In genomic region chr11:47259178-47259977, GRCh38 we compare ENCODE assay signal across 6 cellular contexts. TPM values are rescaled to one million over a fixed set of nuclear protein-coding genes. Genes with fewer than 3 reads are reported as not detected.
DNase-seq lines count a peak whose midpoint lies in the region; TF ChIP-seq lines count a peak whose summit lies in the region.

No MANE protein-coding gene starts in this region.

- H3K27ac Mint-ChIP-seq in chondrocyte (ENCODE audit: unreplicated experiment): no peak overlapping the region
- H3K27ac Mint-ChIP-seq in progenitor cell of endocrine pancreas: peak overlapping the region; percentile 17

- no peak overlapping the region for H3K4me2 ChIP-seq in OCI-LY1 (ENCODE audit: low read length)

- H3K9me3 Mint-ChIP-seq in chondrocyte (ENCODE audit: low read depth) (no peaks in the 10 kb centered on the region), progenitor cell of endocrine pancreas (ENCODE audit: low read depth) (no peaks in the 10 kb centered on the region)

- no peak overlapping the region for H3K9ac ChIP-seq in OCI-LY1 (ENCODE audit: low read length)

- no peak overlapping the region for H3K4me3 ChIP-seq in OCI-LY1 (ENCODE audit: low read depth, low read length, poor library complexity, severe bottlenecking)
- no peak overlapping the region for H3K4me3 ChIP-seq in tibial artery

- H2AFZ ChIP-seq in OCI-LY1 (ENCODE audit: low read length): no peak overlapping the region

- intact Hi-C loops in tibial artery (cut with DNase I; ENCODE audit: low total_unique reads): loop anchor here (2.0 kb wide), 1 partner anchor 95 kb away; no protein-coding TSS in a partner anchor

- H3K9me3 ChIP-seq in OCI-LY1 (ENCODE audit: low read length) (no peaks in the 10 kb centered on the region), tibial artery (no peaks in the 10 kb centered on the region)

- H3K27me3 ChIP-seq in OCI-LY1 (ENCODE audit: insufficient read depth, low read length) (peaks cover 4% of the 10 kb centered on the region; the same call in 1 of the 2 replicates), tibial artery (no peaks in the 10 kb centered on the region)

- H3K36me3 ChIP-seq in OCI-LY1 (ENCODE audit: insufficient read depth, low read length) (no peaks in the 10 kb centered on the region), tibial artery (peaks cover 0 to 18% (median 0%) of the 10 kb centered on the region in 3 donors)

- no peaks in the 10 kb centered on the region for H3K4me1 ChIP-seq in OCI-LY1 (ENCODE audit: insufficient read depth, low read length, severe bottlenecking)
- H3K4me1 ChIP-seq in tibial artery: peaks cover 0 to 44% (median 27%) of the 10 kb centered on the region in 4 donors

- H3K4me1 Mint-ChIP-seq in chondrocyte (ENCODE audit: low read depth): peaks cover 27% of the 10 kb centered on the region
- peaks cover 16% of the 10 kb centered on the region for H3K4me1 Mint-ChIP-seq in progenitor cell of endocrine pancreas (ENCODE audit: low read depth)

- H3K79me2 ChIP-seq in OCI-LY1 (ENCODE audit: insufficient read depth, low read length): no peaks in the 10 kb centered on the region

- H4K20me1 ChIP-seq in OCI-LY1 (ENCODE audit: insufficient read depth, low read length): no peaks in the 10 kb centered on the region

- no peak overlapping the region for H3K4me3 Mint-ChIP-seq in chondrocyte (ENCODE audit: unreplicated experiment)
- no peak overlapping the region for H3K4me3 Mint-ChIP-seq in progenitor cell of endocrine pancreas (ENCODE audit: low read depth)

- H3K9me2 ChIP-seq in OCI-LY1 (ENCODE audit: low read depth, low read length): no peaks in the 10 kb centered on the region

- H3K27ac ChIP-seq in OCI-LY1 (ENCODE audit: low read depth, low read length, poor library complexity, severe bottlenecking) (no peak overlapping the region), tibial artery (no peak overlapping the region)

- TF ChIP-seq CTCF in GM12874 (IDR thresholded peaks at IDR 0.05; ENCODE audit: insufficient read depth, low read depth, low read length) (peak; percentile 61), OCI-LY1 (IDR thresholded peaks at IDR 0.05; ENCODE audit: low read length) (peak; percentile 86), chondrocyte (IDR thresholded peaks at IDR 0.05) (peak; percentile 84), progenitor cell of endocrine pancreas (IDR thresholded peaks at IDR 0.05; ENCODE audit: unreplicated experiment) (peak; percentile 57), tibial artery (IDR thresholded peaks at IDR 0.05) (peak in 1 of 2 experiments; percentile 20)

- no peaks in the 10 kb centered on the region for H3F3A ChIP-seq in OCI-LY1 (ENCODE audit: insufficient read depth, low read length)

- no peaks in the 10 kb centered on the region for H3K36me3 Mint-ChIP-seq in chondrocyte (ENCODE audit: low read depth)
- H3K36me3 Mint-ChIP-seq in progenitor cell of endocrine pancreas (ENCODE audit: insufficient read depth): no peaks in the 10 kb centered on the region

- H3K27me3 Mint-ChIP-seq in chondrocyte (ENCODE audit: low read depth): no peaks in the 10 kb centered on the region
- H3K27me3 Mint-ChIP-seq in progenitor cell of endocrine pancreas: no peaks in the 10 kb centered on the region

- DNase-seq in chondrocyte (ENCODE audit: low spot score) (peak; percentile 59), progenitor cell of endocrine pancreas (ENCODE audit: low spot score, unreplicated experiment) (no peak), NCI-H2107 (lab: John Stamatoyannopoulos, UW) (no peak), tibial artery (no peak)

RNA-seq across cellular contexts. Expression of gene NR1H3, which starts 1.6 kb away (rescaled TPM):
- total RNA-seq in chondrocyte (3.2 to 7.0 TPM (median 4.8 TPM) in 3 replicates), progenitor cell of endocrine pancreas (25.8 and 26.7 TPM in 2 replicates)

RNA-seq across cellular contexts. Expression of gene MADD, which starts 10.6 kb away (rescaled TPM):
- total RNA-seq in chondrocyte: 28.3 to 32.1 TPM (median 29.6 TPM) in 3 replicates
- 63.8 and 66.5 TPM in 2 replicates for total RNA-seq in progenitor cell of endocrine pancreas

RNA-seq across cellular contexts. Expression of gene ACP2, which starts 10.8 kb away (rescaled TPM):
- 35.3 to 54.5 TPM (median 36.1 TPM) in 3 replicates for total RNA-seq in chondrocyte
- total RNA-seq in progenitor cell of endocrine pancreas: 58.1 and 60.2 TPM in 2 replicates

RNA-seq across cellular contexts. Expression of gene DDB2, which starts 44.6 kb away (rescaled TPM):
- total RNA-seq in chondrocyte (45.0 to 51.3 TPM (median 49.1 TPM) in 3 replicates), progenitor cell of endocrine pancreas (31.4 and 32.0 TPM in 2 replicates)
